8 cellular contexts compared by ENCODE assay signal in genomic region chr1:58816072-58816746, GRCh38. TPM values are rescaled to one million over a fixed set of nuclear protein-coding genes. Genes with fewer than 3 reads are reported as not detected.
DNase-seq lines count a peak whose midpoint lies in the region; ATAC-seq lines count a peak whose summit lies in the region.

No MANE protein-coding gene starts in this region.

- DNase-seq in COR-L47 (lab: John Stamatoyannopoulos, UW): peak; percentile 85
- DNase-seq in HK-2 (ENCODE audit: unreplicated experiment): peak; percentile 90
- DNase-seq in NOMO-1 treated with dmso at 0.1 percent for 144 hours (lab: John Stamatoyannopoulos, UW; ENCODE audit: unreplicated experiment): peak; percentile 80
- DNase-seq in activated CD8-positive, alpha-beta memory T cell treated with anti-CD3 and anti-CD28 coated beads, Interleukin-2, amount 50 U/mL, for 1 hour (ENCODE audit: extremely low read depth): peak; percentile 43
- peak; percentile 54 for DNase-seq in stimulated activated CD8-positive, alpha-beta memory T cell treated with anti-CD3 and anti-CD28 coated beads, Interleukin-15, amount 100 ng/mL, for 1 hour (ENCODE audit: low read depth)

- no peaks in the 10 kb centered on the region for H3K27me3 ChIP-seq in endocrine pancreas (ENCODE audit: control insufficient read depth, insufficient read depth, low read length)

- H3K36me3 ChIP-seq in endocrine pancreas (ENCODE audit: control insufficient read depth, insufficient read depth, low read length) (no peaks in the 10 kb centered on the region), mesodermal cell (ENCODE audit: control insufficient read depth, insufficient read depth, low read length) (no peaks in the 10 kb centered on the region)

- H3K27ac ChIP-seq in mesodermal cell (ENCODE audit: low read depth, low read length, severe bottlenecking): peak overlapping the region; percentile 46

- H3K9ac ChIP-seq in endocrine pancreas (ENCODE audit: control insufficient read depth, insufficient read depth, low read length): peak overlapping the region; percentile 79

- H3K4me3 ChIP-seq in endocrine pancreas (ENCODE audit: control insufficient read depth, insufficient read depth, low read length): peak overlapping the region; percentile 84
- H3K4me3 ChIP-seq in mesodermal cell (ENCODE audit: extremely low read depth, insufficient read depth, low read length, poor library complexity, severe bottlenecking): peak overlapping the region; percentile 43

- H3K4me1 ChIP-seq in endocrine pancreas (ENCODE audit: control insufficient read depth, insufficient read depth, low read length): no peaks in the 10 kb centered on the region
- H3K4me1 ChIP-seq in mesodermal cell (ENCODE audit: control insufficient read depth, insufficient read depth, low read length, poor library complexity, severe bottlenecking): peaks cover 5% of the 10 kb centered on the region

- no peaks in the 10 kb centered on the region for H3K9me3 ChIP-seq in endocrine pancreas (ENCODE audit: control insufficient read depth, low read length)
- no peaks in the 10 kb centered on the region for H3K9me3 ChIP-seq in mesodermal cell (ENCODE audit: control insufficient read depth, low read length)

- WGBS in mesodermal cell (ENCODE audit: insufficient coverage in 2 of 2), 2 experiments: 0 to 2% methylated on average over 42 to 49 of the region's 49 CpGs

- ATAC-seq in GM19463 (IDR thresholded peaks at IDR 0.05; ENCODE audit: unreplicated experiment): peak; percentile 86

RNA-seq across cellular contexts. Expression of gene JUN, which starts 32.4 kb away (rescaled TPM):
- 40.5 TPM for polyA plus RNA-seq in mesodermal cell (2013, experiment 1 of 2)
- polyA plus RNA-seq in mesodermal cell (2013, experiment 2 of 2): 35.1 TPM

Comparison
In these comparisons a context has a peak if more than half of its experiments do, and no peak if none do; other contexts are left out.
1. Peak in every context shown above with its lines: DNase-seq, ATAC-seq, H3K4me3 ChIP-seq and H3K27ac ChIP-seq.